1 cellular context compared by ENCODE assay signal in the genomic region with DNA sequence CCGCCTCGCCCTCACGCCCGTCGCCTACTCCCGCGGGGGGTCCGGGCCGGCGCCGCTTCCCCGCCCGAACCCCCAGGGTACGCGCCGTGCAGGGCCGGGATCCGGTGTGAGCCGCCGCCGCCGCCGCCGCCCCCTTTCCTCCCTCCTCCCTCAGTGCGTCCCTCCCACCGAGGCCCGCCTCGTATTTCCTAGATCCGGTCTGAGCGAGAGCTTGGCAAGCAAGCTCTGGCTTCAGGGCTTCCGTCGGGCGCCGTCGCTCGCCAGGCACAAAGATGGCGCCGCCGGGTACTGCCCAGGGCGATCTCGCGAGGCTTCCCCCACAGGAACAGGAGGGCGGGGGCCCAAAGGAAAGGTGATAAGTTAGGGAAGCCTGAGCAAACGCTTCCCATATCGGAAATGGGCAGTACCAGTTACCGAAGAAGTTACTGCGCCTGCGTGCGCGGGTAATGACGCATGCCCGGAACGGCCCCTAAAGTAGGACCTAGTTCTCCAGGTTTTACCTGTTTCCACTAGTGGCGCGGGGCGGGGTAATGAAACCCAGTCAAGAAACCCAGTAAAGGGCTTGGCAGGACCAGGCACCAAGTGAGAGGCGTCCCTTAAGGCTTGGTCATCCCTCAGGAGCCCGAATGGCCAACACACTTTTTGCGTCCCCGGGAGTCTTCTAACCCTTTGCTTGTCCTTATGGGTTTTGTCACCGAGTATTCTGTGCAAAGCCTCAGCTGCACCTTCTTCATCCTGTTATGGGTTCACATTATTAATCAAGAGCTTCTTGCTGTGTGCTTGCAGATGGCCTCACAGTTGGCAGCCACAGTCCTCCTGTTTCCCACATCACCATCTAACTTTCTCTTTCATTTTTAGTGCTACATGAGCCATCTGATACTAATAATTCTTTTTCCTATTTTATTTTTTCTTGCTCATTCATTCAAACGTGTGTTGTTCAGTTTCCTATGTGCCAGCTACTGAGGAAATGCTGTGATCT.
TF ChIP-seq lines count a peak whose summit lies in the region.

A gene with protein sequence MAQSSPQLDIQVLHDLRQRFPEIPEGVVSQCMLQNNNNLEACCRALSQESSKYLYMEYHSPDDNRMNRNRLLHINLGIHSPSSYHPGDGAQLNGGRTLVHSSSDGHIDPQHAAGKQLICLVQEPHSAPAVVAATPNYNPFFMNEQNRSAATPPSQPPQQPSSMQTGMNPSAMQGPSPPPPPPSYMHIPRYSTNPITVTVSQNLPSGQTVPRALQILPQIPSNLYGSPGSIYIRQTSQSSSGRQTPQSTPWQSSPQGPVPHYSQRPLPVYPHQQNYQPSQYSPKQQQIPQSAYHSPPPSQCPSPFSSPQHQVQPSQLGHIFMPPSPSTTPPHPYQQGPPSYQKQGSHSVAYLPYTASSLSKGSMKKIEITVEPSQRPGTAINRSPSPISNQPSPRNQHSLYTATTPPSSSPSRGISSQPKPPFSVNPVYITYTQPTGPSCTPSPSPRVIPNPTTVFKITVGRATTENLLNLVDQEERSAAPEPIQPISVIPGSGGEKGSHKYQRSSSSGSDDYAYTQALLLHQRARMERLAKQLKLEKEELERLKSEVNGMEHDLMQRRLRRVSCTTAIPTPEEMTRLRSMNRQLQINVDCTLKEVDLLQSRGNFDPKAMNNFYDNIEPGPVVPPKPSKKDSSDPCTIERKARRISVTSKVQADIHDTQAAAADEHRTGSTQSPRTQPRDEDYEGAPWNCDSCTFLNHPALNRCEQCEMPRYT (minus strand): TSS at position 108 of the 979 bp plus-strand sequence. CDS start 29,666 bp downstream, outside the sequence.

TF ChIP-seq in WTC11, 78 proteins besides CTCF, POLR2A, EP300 and RAD21 (continued from another document):
- TF ChIP-seq, protein P1, sequence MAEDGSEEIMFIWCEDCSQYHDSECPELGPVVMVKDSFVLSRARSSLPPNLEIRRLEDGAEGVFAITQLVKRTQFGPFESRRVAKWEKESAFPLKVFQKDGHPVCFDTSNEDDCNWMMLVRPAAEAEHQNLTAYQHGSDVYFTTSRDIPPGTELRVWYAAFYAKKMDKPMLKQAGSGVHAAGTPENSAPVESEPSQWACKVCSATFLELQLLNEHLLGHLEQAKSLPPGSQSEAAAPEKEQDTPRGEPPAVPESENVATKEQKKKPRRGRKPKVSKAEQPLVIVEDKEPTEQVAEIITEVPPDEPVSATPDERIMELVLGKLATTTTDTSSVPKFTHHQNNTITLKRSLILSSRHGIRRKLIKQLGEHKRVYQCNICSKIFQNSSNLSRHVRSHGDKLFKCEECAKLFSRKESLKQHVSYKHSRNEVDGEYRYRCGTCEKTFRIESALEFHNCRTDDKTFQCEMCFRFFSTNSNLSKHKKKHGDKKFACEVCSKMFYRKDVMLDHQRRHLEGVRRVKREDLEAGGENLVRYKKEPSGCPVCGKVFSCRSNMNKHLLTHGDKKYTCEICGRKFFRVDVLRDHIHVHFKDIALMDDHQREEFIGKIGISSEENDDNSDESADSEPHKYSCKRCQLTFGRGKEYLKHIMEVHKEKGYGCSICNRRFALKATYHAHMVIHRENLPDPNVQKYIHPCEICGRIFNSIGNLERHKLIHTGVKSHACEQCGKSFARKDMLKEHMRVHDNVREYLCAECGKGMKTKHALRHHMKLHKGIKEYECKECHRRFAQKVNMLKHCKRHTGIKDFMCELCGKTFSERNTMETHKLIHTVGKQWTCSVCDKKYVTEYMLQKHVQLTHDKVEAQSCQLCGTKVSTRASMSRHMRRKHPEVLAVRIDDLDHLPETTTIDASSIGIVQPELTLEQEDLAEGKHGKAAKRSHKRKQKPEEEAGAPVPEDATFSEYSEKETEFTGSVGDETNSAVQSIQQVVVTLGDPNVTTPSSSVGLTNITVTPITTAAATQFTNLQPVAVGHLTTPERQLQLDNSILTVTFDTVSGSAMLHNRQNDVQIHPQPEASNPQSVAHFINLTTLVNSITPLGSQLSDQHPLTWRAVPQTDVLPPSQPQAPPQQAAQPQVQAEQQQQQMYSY (CRISPR knock-in tag; IDR thresholded peaks at IDR 0.05) = peak; percentile 98
- TF ChIP-seq HMGA2 (CRISPR knock-in tag; IDR thresholded peaks at IDR 0.05) (no peak), RELA (CRISPR knock-in tag; IDR thresholded peaks at IDR 0.05; ENCODE audit: borderline replicate concordance) (no peak), ETV6 (CRISPR knock-in tag; IDR thresholded peaks at IDR 0.05) (peak; percentile 39; the same call in 1 of the 2 replicates), TCF7 (CRISPR knock-in tag; IDR thresholded peaks at IDR 0.05; ENCODE audit: low read depth) (no peak), SP1 (CRISPR knock-in tag; conservative IDR thresholded peaks at IDR 0.05) (peak; percentile 56), ZNF317 (CRISPR knock-in tag; IDR thresholded peaks at IDR 0.05; ENCODE audit: borderline replicate concordance, low read depth) (no peak), SMAD3 (CRISPR knock-in tag; IDR thresholded peaks at IDR 0.05; ENCODE audit: borderline replicate concordance) (0 out of 2 replicates have a peak, but pooled peaks have one; percentile 33), FOXK1 (CRISPR knock-in tag; IDR thresholded peaks at IDR 0.05) (0 out of 2 replicates have a peak, but pooled peaks have one; percentile 21), ATF1 (CRISPR knock-in tag; IDR thresholded peaks at IDR 0.05) (no peak)
- TF ChIP-seq, protein P2, sequence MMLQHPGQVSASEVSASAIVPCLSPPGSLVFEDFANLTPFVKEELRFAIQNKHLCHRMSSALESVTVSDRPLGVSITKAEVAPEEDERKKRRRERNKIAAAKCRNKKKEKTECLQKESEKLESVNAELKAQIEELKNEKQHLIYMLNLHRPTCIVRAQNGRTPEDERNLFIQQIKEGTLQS (CRISPR knock-in tag; conservative IDR thresholded peaks at IDR 0.05) = no peak
- TF ChIP-seq, protein P3, sequence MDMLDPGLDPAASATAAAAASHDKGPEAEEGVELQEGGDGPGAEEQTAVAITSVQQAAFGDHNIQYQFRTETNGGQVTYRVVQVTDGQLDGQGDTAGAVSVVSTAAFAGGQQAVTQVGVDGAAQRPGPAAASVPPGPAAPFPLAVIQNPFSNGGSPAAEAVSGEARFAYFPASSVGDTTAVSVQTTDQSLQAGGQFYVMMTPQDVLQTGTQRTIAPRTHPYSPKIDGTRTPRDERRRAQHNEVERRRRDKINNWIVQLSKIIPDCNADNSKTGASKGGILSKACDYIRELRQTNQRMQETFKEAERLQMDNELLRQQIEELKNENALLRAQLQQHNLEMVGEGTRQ (CRISPR knock-in tag; IDR thresholded peaks at IDR 0.05) = no peak
